In genomic region chr9:123528521-123528920, GRCh38 we compare ENCODE assay signal across 27 cellular contexts.
"Had no signal": no experiment of that assay in that cellular context is flagged by ENCODE, and none has a peak within 500 bp of the region (broad histone marks: within the 10 kb centered on the region; RNA-seq: fewer than 3 reads in every experiment).

No MANE protein-coding gene starts in this region.

- DNase-seq: activated CD4-positive, alpha-beta memory T cell treated with anti-CD3 and anti-CD28 coated beads, Interleukin-2, amount 10 ng/mL, durations not matched to agents 7 days and 5 days; activated CD4-positive, alpha-beta T cell treated with anti-CD3 and anti-CD28 coated beads, Interleukin-2, amount 10 ng/mL, durations not matched to agents 24 days and 14 days; activated CD4-positive, CD25-positive, alpha-beta regulatory T cell treated with anti-CD3 and anti-CD28 coated beads, Interleukin-2, amount 50 U/mL, for 72 hours; activated gamma-delta T cell treated with Interleukin-2 at 50 U/mL for 16 hours; activated naive CD8-positive, alpha-beta T cell treated with anti-CD3 and anti-CD28 coated beads, Interleukin-2, amount 50 U/mL, for 24 hours; activated T-cell treated with anti-CD3 and anti-CD28 coated beads, Interleukin-2, amount 50 U/mL, for 4 hours; amygdala; central memory CD4-positive, alpha-beta T cell; dermis blood vessel endothelial cell; effector CD4-positive, alpha-beta T cell; foreskin keratinocyte; heart left ventricle; kidney glomerular epithelial cell; lower lobe of right lung; mesenchymal stem cell; right lobe of liver; small intestine; stimulated activated CD4-positive, alpha-beta T cell treated with anti-CD3 and anti-CD28 coated beads, Interleukin-4, amount 100 ng/mL, for 24 hours; T-helper 9 cell; uterus had no signal

- H3K4me3 Mint-ChIP-seq: activated CD4-positive, alpha-beta memory T cell treated with anti-CD3 and anti-CD28 coated beads, Interleukin-2, amount 10 ng/mL, durations not matched to agents 7 days and 5 days; activated CD4-positive, alpha-beta T cell treated with anti-CD3 and anti-CD28 coated beads, Interleukin-2, amount 10 ng/mL, durations not matched to agents 24 days and 14 days; activated naive CD4-positive, alpha-beta T cell treated with anti-CD3 and anti-CD28 coated beads, Interleukin-2, amount 50 U/mL, for 24 hours; activated naive CD8-positive, alpha-beta T cell treated with anti-CD3 and anti-CD28 coated beads, Interleukin-2, amount 50 U/mL, for 24 hours; activated T-cell treated with anti-CD3 and anti-CD28 coated beads, Interleukin-2, amount 50 U/mL, for 4 hours; activated T-helper 17 cell treated with anti-CD3 and anti-CD28 coated beads, Interleukin-2, amount 50 U/mL, for 72 hours; nephron; stimulated activated effector memory CD8-positive, alpha-beta T cell treated with anti-CD3 and anti-CD28 coated beads, Interleukin-12 subunit alpha, Interleukin-12 subunit beta, amount 100 ng/mL, for 72 hours; stimulated activated naive CD8-positive, alpha-beta T cell treated with anti-CD3 and anti-CD28 coated beads, Interleukin-15, Interleukin-2, amounts not matched to agents 100 ng/mL and 50 ng/mL, for 24 hours; type B pancreatic cell had no signal

- H3K27me3 Mint-ChIP-seq: activated CD4-positive, alpha-beta memory T cell treated with anti-CD3 and anti-CD28 coated beads, Interleukin-2, amount 10 ng/mL, durations not matched to agents 7 days and 5 days; activated CD4-positive, alpha-beta T cell treated with anti-CD3 and anti-CD28 coated beads, Interleukin-2, amount 10 ng/mL, durations not matched to agents 24 days and 14 days; activated naive CD4-positive, alpha-beta T cell treated with anti-CD3 and anti-CD28 coated beads, Interleukin-2, amount 50 U/mL, for 24 hours; activated naive CD8-positive, alpha-beta T cell treated with anti-CD3 and anti-CD28 coated beads, Interleukin-2, amount 50 U/mL, for 24 hours; activated T-helper 17 cell treated with anti-CD3 and anti-CD28 coated beads, Interleukin-2, amount 50 U/mL, for 72 hours; progenitor cell of endocrine pancreas; stimulated activated naive CD8-positive, alpha-beta T cell treated with anti-CD3 and anti-CD28 coated beads, Interleukin-15, Interleukin-2, amounts not matched to agents 100 ng/mL and 50 ng/mL, for 24 hours; type B pancreatic cell had no signal

- H3K4me1 Mint-ChIP-seq: activated CD4-positive, alpha-beta memory T cell treated with anti-CD3 and anti-CD28 coated beads, Interleukin-2, amount 10 ng/mL, durations not matched to agents 7 days and 5 days; activated CD4-positive, alpha-beta T cell treated with anti-CD3 and anti-CD28 coated beads, Interleukin-2, amount 10 ng/mL, durations not matched to agents 24 days and 14 days; activated naive CD4-positive, alpha-beta T cell treated with anti-CD3 and anti-CD28 coated beads, Interleukin-2, amount 50 U/mL, for 24 hours; activated naive CD8-positive, alpha-beta T cell treated with anti-CD3 and anti-CD28 coated beads, Interleukin-2, amount 50 U/mL, for 24 hours; activated T-helper 17 cell treated with anti-CD3 and anti-CD28 coated beads, Interleukin-2, amount 50 U/mL, for 72 hours; stimulated activated effector memory CD8-positive, alpha-beta T cell treated with anti-CD3 and anti-CD28 coated beads, Interleukin-12 subunit alpha, Interleukin-12 subunit beta, amount 100 ng/mL, for 72 hours had no signal

- H3K27ac Mint-ChIP-seq: activated CD4-positive, alpha-beta memory T cell treated with anti-CD3 and anti-CD28 coated beads, Interleukin-2, amount 10 ng/mL, durations not matched to agents 7 days and 5 days; activated CD4-positive, alpha-beta T cell treated with anti-CD3 and anti-CD28 coated beads, Interleukin-2, amount 10 ng/mL, durations not matched to agents 24 days and 14 days; activated naive CD4-positive, alpha-beta T cell treated with anti-CD3 and anti-CD28 coated beads, Interleukin-2, amount 50 U/mL, for 24 hours; activated naive CD8-positive, alpha-beta T cell treated with anti-CD3 and anti-CD28 coated beads, Interleukin-2, amount 50 U/mL, for 24 hours; activated T-helper 17 cell treated with anti-CD3 and anti-CD28 coated beads, Interleukin-2, amount 50 U/mL, for 72 hours; nephron; progenitor cell of endocrine pancreas; stimulated activated effector memory CD8-positive, alpha-beta T cell treated with anti-CD3 and anti-CD28 coated beads, Interleukin-12 subunit alpha, Interleukin-12 subunit beta, amount 100 ng/mL, for 72 hours; stimulated activated naive CD8-positive, alpha-beta T cell treated with anti-CD3 and anti-CD28 coated beads, Interleukin-15, Interleukin-2, amounts not matched to agents 100 ng/mL and 50 ng/mL, for 24 hours; type B pancreatic cell had no signal

- H3K36me3 Mint-ChIP-seq: stimulated activated effector memory CD8-positive, alpha-beta T cell treated with anti-CD3 and anti-CD28 coated beads, Interleukin-12 subunit alpha, Interleukin-12 subunit beta, amount 100 ng/mL, for 72 hours had no signal
